In genomic region chr12:6562881-6563280, GRCh38 we compare ENCODE assay signal across 10 cellular contexts.
"Had no signal": no experiment of that assay in that cellular context is flagged by ENCODE, and none has a peak within 500 bp of the region (broad histone marks: within the 10 kb centered on the region; RNA-seq: fewer than 3 reads in every experiment).

No MANE protein-coding gene starts in this region.

- H3K4me3 Mint-ChIP-seq: activated CD4-positive, alpha-beta memory T cell treated with anti-CD3 and anti-CD28 coated beads, Interleukin-2, amount 10 ng/mL, durations not matched to agents 7 days and 5 days; mesothelial cell of epicardium; neural progenitor cell; stimulated activated naive CD8-positive, alpha-beta T cell treated with anti-CD3 and anti-CD28 coated beads, Interleukin-15, amount 100 ng/mL, for 72 hours had no signal

- H3K9ac ChIP-seq: neural progenitor cell had no signal

- H3K9me3 Mint-ChIP-seq: activated CD4-positive, alpha-beta memory T cell treated with anti-CD3 and anti-CD28 coated beads, Interleukin-2, amount 10 ng/mL, durations not matched to agents 7 days and 5 days; mesothelial cell of epicardium; neural progenitor cell; stimulated activated naive CD8-positive, alpha-beta T cell treated with anti-CD3 and anti-CD28 coated beads, Interleukin-15, amount 100 ng/mL, for 72 hours had no signal

- H3K9me3 ChIP-seq: adrenal gland, pancreas, thoracic aorta had no signal

- H3K27ac ChIP-seq: adrenal gland, coronary artery, hepatocyte, neural progenitor cell, pancreas, thoracic aorta had no signal

- DNase-seq: kidney glomerular epithelial cell had no signal

- H3K27ac Mint-ChIP-seq: activated CD4-positive, alpha-beta memory T cell treated with anti-CD3 and anti-CD28 coated beads, Interleukin-2, amount 10 ng/mL, durations not matched to agents 7 days and 5 days; mesothelial cell of epicardium; neural progenitor cell had no signal

- H3K27me3 ChIP-seq: adrenal gland, hepatocyte, neural progenitor cell, pancreas had no signal

- H3K4me3 ChIP-seq: adrenal gland, coronary artery, hepatocyte, neural progenitor cell, pancreas, thoracic aorta had no signal

- H3K27me3 Mint-ChIP-seq: activated CD4-positive, alpha-beta memory T cell treated with anti-CD3 and anti-CD28 coated beads, Interleukin-2, amount 10 ng/mL, durations not matched to agents 7 days and 5 days; stimulated activated naive CD8-positive, alpha-beta T cell treated with anti-CD3 and anti-CD28 coated beads, Interleukin-15, amount 100 ng/mL, for 72 hours had no signal
